Comparison of ENCODE assay signal across 1 cellular context in the genomic region with DNA sequence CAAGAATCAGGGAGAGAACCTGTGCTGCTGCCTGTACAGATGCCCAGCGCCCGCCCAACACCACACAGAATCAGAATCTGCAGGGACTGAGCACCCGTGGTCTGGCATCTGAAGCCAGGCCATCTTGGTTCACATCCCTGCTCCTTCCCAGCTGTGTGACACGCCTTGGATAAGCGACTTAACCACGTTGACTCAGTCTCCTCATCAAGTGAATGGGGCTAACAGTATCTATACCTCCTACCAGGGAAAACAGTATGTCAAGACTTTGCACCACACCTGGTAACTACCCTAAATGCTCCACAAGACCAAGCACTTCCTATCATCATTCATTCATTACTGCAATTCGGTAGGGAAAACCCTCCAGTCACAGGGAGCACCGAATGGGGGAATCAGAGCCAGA.
TF ChIP-seq lines count a peak whose summit lies in the region.

No MANE protein-coding gene starts in this region.

TF ChIP-seq in H1, 55 proteins besides CTCF, POLR2A, EP300 and RAD21 (continued from another document):
- TF ChIP-seq, protein P1, sequence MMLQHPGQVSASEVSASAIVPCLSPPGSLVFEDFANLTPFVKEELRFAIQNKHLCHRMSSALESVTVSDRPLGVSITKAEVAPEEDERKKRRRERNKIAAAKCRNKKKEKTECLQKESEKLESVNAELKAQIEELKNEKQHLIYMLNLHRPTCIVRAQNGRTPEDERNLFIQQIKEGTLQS (IDR thresholded peaks at IDR 0.05; ENCODE audit: insufficient read depth, low read depth, low read length): no peak
TF ChIP-seq in H1: peak in this region for 0.
